ENCODE assay signal across 12 cellular contexts in the genomic region with DNA sequence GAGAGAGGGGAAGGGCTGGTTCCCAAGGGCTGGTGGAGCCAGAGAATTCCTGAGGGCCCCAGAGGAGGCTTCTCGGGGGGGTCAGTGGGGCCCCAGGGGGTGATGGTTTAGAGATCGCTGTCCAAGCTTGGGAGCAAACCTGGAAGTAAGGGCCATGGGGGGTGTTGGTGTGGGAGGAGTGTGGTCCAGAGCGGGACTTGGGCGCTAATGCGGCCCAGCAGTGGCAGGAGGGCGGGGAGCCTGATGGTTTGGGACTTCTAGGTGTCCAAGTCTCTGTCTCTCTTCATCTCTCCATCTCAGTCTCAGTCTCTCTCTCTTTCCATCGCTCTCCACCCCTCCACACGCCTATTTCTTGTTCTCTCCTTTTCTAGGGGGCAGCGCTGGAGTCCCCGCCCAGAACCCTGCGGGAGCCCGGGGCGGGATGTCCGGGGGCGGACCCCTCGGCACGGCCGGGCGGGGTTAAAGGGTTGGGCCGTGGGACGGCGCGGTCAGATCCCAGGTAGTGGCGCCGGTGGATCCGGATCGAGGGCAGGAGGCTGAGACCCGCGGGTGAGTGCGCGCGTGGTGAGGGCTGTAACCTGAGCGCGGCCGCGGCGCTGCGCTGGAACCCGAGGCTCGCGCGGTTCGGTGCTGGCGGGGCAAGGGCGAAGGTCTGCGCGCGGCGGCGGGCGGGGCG. TPM values are rescaled to one million over a fixed set of nuclear protein-coding genes. Genes with fewer than 3 reads are reported as not detected.
DNase-seq lines count a peak whose midpoint lies in the region; ATAC-seq and TF ChIP-seq lines count a peak whose summit lies in the region.
"Had no signal": no experiment of that assay in that cellular context is flagged by ENCODE, and none has a peak within 500 bp of the region (broad histone marks: within the 10 kb centered on the region; RNA-seq: fewer than 3 reads in every experiment).

Gene CYP4F22, plus strand, starts transcription at position 491 of the 676 bp plus-strand sequence. CDS start 16,812 bp downstream, outside the sequence.

- H2AFZ ChIP-seq in PC-3 (ENCODE audit: low read length), result 0 out of 2 replicates have a peak within 1 kb of the TSS, but pooled peaks have one; percentile 37

- H3K4me3 Mint-ChIP-seq in CD14-positive monocyte, result peak within 1 kb of the TSS; percentile 34 to 86
- H3K4me3 Mint-ChIP-seq in naive thymus-derived CD4-positive, alpha-beta T cell, result peak within 1 kb of the TSS; percentile 75 to 84 (median 80)

- no peaks in the 10 kb centered on the region for H3F3A ChIP-seq in PC-3 (ENCODE audit: low read length, unreplicated experiment)

- H3K36me3 ChIP-seq in PC-3 (ENCODE audit: low read depth, low read length) (no peaks in the 10 kb centered on the region), adipocyte (ENCODE audit: control insufficient read depth, insufficient read depth, low read length, severe bottlenecking) (no peaks in the 10 kb centered on the region)
- H3K36me3 ChIP-seq in naive thymus-derived CD4-positive, alpha-beta T cell (ENCODE audit: control insufficient read depth in 2 of 3, insufficient read depth in 3 of 3, low read length in 3 of 3), result no peaks in the 10 kb centered on the region

- TF ChIP-seq CTCF in CD14-positive monocyte (IDR thresholded peaks at IDR 0.05) (no peak), PC-3 (conservative IDR thresholded peaks at IDR 0.05; ENCODE audit: low read depth, low read length) (no peak), GM10266 (IDR thresholded peaks at IDR 0.05; ENCODE audit: control insufficient read depth, insufficient read depth, low read depth, missing control alignments) (no peak)

- POLR2A ChIA-PET in PC-3 (lab: Charles Lee; ENCODE audit: unreplicated experiment), result no interaction called here
- POLR2A ChIA-PET in naive thymus-derived CD4-positive, alpha-beta T cell (lab: Charles Lee), result interaction anchor here (1.4 kb wide), 1 partner anchor 19 kb away, joined by 3 read pairs; no protein-coding TSS in a partner anchor

- peaks cover 0 to 11% (median 2%) of the 10 kb centered on the region in 7 donors for H3K9me3 Mint-ChIP-seq in CD14-positive monocyte
- H3K9me3 Mint-ChIP-seq in naive thymus-derived CD4-positive, alpha-beta T cell, result peaks cover 0 to 2% (median 0%) of the 10 kb centered on the region in 11 donors

- ATAC-seq in PC-3, result no peak
- ATAC-seq in naive thymus-derived CD4-positive, alpha-beta T cell, result peak; percentile 18
- no peak for ATAC-seq in HG03045 (IDR thresholded peaks at IDR 0.05; ENCODE audit: unreplicated experiment)
- ATAC-seq in GM19455 (IDR thresholded peaks at IDR 0.05; ENCODE audit: unreplicated experiment), result no peak
- ATAC-seq: sciatic nerve had no signal

- H3K4me3 ChIP-seq in PC-3 (ENCODE audit: low read length) (peak within 1 kb of the TSS; percentile 45; the same call in 1 of the 2 replicates), adipocyte (ENCODE audit: low read length) (no peak within 1 kb of the TSS)
- peak within 1 kb of the TSS; percentile 44 for H3K4me3 ChIP-seq in naive thymus-derived CD4-positive, alpha-beta T cell (ENCODE audit: low read length)

- H3K79me2 ChIP-seq in PC-3 (ENCODE audit: low read length), result no peaks in the 10 kb centered on the region

- H3K27me3 ChIP-seq in PC-3 (ENCODE audit: low read length), result peaks cover 19% of the 10 kb centered on the region
- H3K27me3 ChIP-seq in adipocyte (replicated peaks; ENCODE audit: control insufficient read depth, insufficient read depth, low read length), result peaks cover 31% of the 10 kb centered on the region
- H3K27me3 ChIP-seq in naive thymus-derived CD4-positive, alpha-beta T cell (ENCODE audit: control insufficient read depth in 2 of 2, insufficient read depth in 2 of 2, low read length in 2 of 2), result no peaks in the 10 kb centered on the region

- H3K27ac Mint-ChIP-seq in CD14-positive monocyte, result no peak within 1 kb of the TSS
- H3K27ac Mint-ChIP-seq in naive thymus-derived CD4-positive, alpha-beta T cell, result peak within 1 kb of the TSS in 1 of 9 donors; percentile 69

- no peak within 1 kb of the TSS for H3K27ac ChIP-seq in PC-3 (ENCODE audit: low read length)
- no peak within 1 kb of the TSS for H3K27ac ChIP-seq in naive thymus-derived CD4-positive, alpha-beta T cell (ENCODE audit: low read depth, low read length)
- H3K27ac ChIP-seq: KMS-11 had no signal

- H3K27me3 Mint-ChIP-seq in CD14-positive monocyte (ENCODE audit: low read depth in 3 of 3), result peaks cover 39 to 51% (median 39%) of the 10 kb centered on the region in 3 donors
- H3K27me3 Mint-ChIP-seq in naive thymus-derived CD4-positive, alpha-beta T cell, result peaks cover 0 to 48% (median 11%) of the 10 kb centered on the region in 5 donors

- CTCF ChIA-PET in PC-3 (lab: Charles Lee), result no interaction called here
- CTCF ChIA-PET in naive thymus-derived CD4-positive, alpha-beta T cell (lab: Charles Lee), result no interaction called here

- peaks cover 3 to 4% of the 10 kb centered on the region in 2 donors for H3K36me3 Mint-ChIP-seq in CD14-positive monocyte
- no peaks in the 10 kb centered on the region for H3K36me3 Mint-ChIP-seq in naive thymus-derived CD4-positive, alpha-beta T cell

- peak within 1 kb of the TSS; percentile 53 for H3K4me2 ChIP-seq in PC-3 (ENCODE audit: low read length)
- H3K4me2 ChIP-seq: KMS-11 had no signal

- no peak for DNase-seq in CD14-positive monocyte (ENCODE audit: low spot score)
- DNase-seq in PC-3, result no peak
- DNase-seq in adipocyte (ENCODE audit: low read depth), result peak; percentile 7
- DNase-seq in naive thymus-derived CD4-positive, alpha-beta T cell, result peak in 1 of 9 donors; percentile 30
- no peak for DNase-seq in GM10266 (ENCODE audit: extremely low spot score)
- no peak for DNase-seq in HCEC 1CT
- DNase-seq: activated CD4-positive, CD25-positive, alpha-beta regulatory T cell treated with anti-CD3 and anti-CD28 coated beads, Interleukin-2, amount 50 U/mL, for 72 hours; dermis blood vessel endothelial cell had no signal

- no TSS peak for BruUV-seq in PC-3 (replicated peaks; lab: Mats Ljungman, UMichigan)

- H3K9ac ChIP-seq in PC-3 (ENCODE audit: low read length), result no peak within 1 kb of the TSS
- no peak within 1 kb of the TSS for H3K9ac ChIP-seq in adipocyte (ENCODE audit: low read length)
- H3K9ac ChIP-seq: KMS-11 had no signal

- no peaks in the 10 kb centered on the region for H3K9me2 ChIP-seq in PC-3 (replicated peaks; ENCODE audit: low read length)

- H3K4me1 ChIP-seq in PC-3 (ENCODE audit: insufficient read depth, low read length) (0 out of 2 replicates have a peak, but pooled peaks cover 3% of the 10 kb centered on the region), adipocyte (ENCODE audit: control insufficient read depth, insufficient read depth, low read length) (peaks cover 4% of the 10 kb centered on the region)
- H3K4me1 ChIP-seq in naive thymus-derived CD4-positive, alpha-beta T cell (ENCODE audit: control insufficient read depth in 2 of 2, insufficient read depth in 2 of 2, low read length in 2 of 2), result peaks cover 0 to 7% of the 10 kb centered on the region in 2 donors

- H4K20me1 ChIP-seq in PC-3 (ENCODE audit: low read length), result no peaks in the 10 kb centered on the region

- H3K4me1 Mint-ChIP-seq in CD14-positive monocyte, result peaks cover 14% of the 10 kb centered on the region
- H3K4me1 Mint-ChIP-seq in naive thymus-derived CD4-positive, alpha-beta T cell, result peaks cover 9 to 22% (median 16%) of the 10 kb centered on the region in 7 donors

- intact Hi-C loops in CD14-positive monocyte (cut with micrococcal nuclease), result no loop called here
- intact Hi-C loops in PC-3 (cut with micrococcal nuclease), result no loop called here
- intact Hi-C loops in naive thymus-derived CD4-positive, alpha-beta T cell (cut with micrococcal nuclease), result no loop called here

- H3K9me3 ChIP-seq in PC-3 (ENCODE audit: low read length), result no peaks in the 10 kb centered on the region
- no peaks in the 10 kb centered on the region for H3K9me3 ChIP-seq in adipocyte (ENCODE audit: control insufficient read depth, low read length)
- no peaks in the 10 kb centered on the region for H3K9me3 ChIP-seq in naive thymus-derived CD4-positive, alpha-beta T cell (ENCODE audit: control insufficient read depth in 2 of 3, low read length in 3 of 3)

RNA-seq across cellular contexts. Expression of gene CYP4F22, which starts in this region (rescaled TPM):
- polyA plus RNA-seq in CD14-positive monocyte, result under 1 TPM; 0.08 to 0.33 TPM
- 0.07 TPM in 1 of 2 replicates, not detected in the other for total RNA-seq in PC-3 (2014; rRNA removed)
- total RNA-seq in naive thymus-derived CD4-positive, alpha-beta T cell, result 1 to 10 TPM in 1 of 5 experiments, under 1 TPM in 3, not detected in 1; 0.24 to 3.6 (median 0.28) TPM
- polyA plus RNA-seq in naive thymus-derived CD4-positive, alpha-beta T cell, result under 1 TPM in 1 of 2 donors, not detected in 1; 0.15 TPM
- total RNA-seq: dermis blood vessel endothelial cell, sciatic nerve had no signal
